Comparison of ENCODE assay signal across 23 cellular contexts in genomic region chr1:184365699-184366098, GRCh38. TPM values are rescaled to one million over a fixed set of nuclear protein-coding genes. Genes with fewer than 3 reads are reported as not detected.
DNase-seq lines count a peak whose midpoint lies in the region; ATAC-seq, FAIRE-seq and TF ChIP-seq lines count a peak whose summit lies in the region.
"Had no signal": no experiment of that assay in that cellular context is flagged by ENCODE, and none has a peak within 500 bp of the region (broad histone marks: within the 10 kb centered on the region; RNA-seq: fewer than 3 reads in every experiment).

No MANE protein-coding gene starts in this region.

- no peaks in the 10 kb centered on the region for H3K36me3 Mint-ChIP-seq in activated CD4-positive, alpha-beta memory T cell treated with anti-CD3 and anti-CD28 coated beads for 36 hours
- H3K36me3 Mint-ChIP-seq: CD14-positive monocyte; CD8-positive, alpha-beta memory T cell had no signal

- no peaks in the 10 kb centered on the region for H3K79me2 ChIP-seq in K562 (ENCODE audit: control insufficient read depth, insufficient read depth, low read length)

- no peak for TF ChIP-seq RAD21 in K562 (CRISPR knock-in tag; conservative IDR thresholded peaks at IDR 0.05 in 1 of 2, IDR thresholded peaks at IDR 0.05 in 1 of 2)

- H3K9me3 Mint-ChIP-seq in activated CD4-positive, alpha-beta memory T cell treated with anti-CD3 and anti-CD28 coated beads for 36 hours = no peaks in the 10 kb centered on the region
- H3K9me3 Mint-ChIP-seq: CD4-positive, alpha-beta T cell; CD8-positive, alpha-beta memory T cell had no signal

- ATAC-seq in K562 = peak; percentile 47; the same call in 1 of the 3 replicates
- ATAC-seq in GM18511 (IDR thresholded peaks at IDR 0.05; ENCODE audit: unreplicated experiment) = no peak
- ATAC-seq in GM21360 (IDR thresholded peaks at IDR 0.05; ENCODE audit: unreplicated experiment) = no peak

- H3K9me1 ChIP-seq in K562 (ENCODE audit: control insufficient read depth, insufficient read depth, low read length) = no peaks in the 10 kb centered on the region

- DNase-seq in GM12892 (ENCODE audit: insufficient read length) (no peak), OCI-M1 (lab: John Stamatoyannopoulos, UW) (peak; percentile 39), K562 (ENCODE audit: extremely low read depth in 1 of 4, low spot score in 3 of 4) (no peak)
- DNase-seq in activated CD4-positive, alpha-beta memory T cell treated with anti-CD3 and anti-CD28 coated beads for 36 hours = no peak
- DNase-seq: CD4-positive, alpha-beta T cell; CD8-positive, alpha-beta memory T cell; DMS 273 treated with DMSO at 0.1 percent for 48 hours; DMS79; EL; GDM1; GOT3; H7; HCEC 1CT had no signal

- no peak overlapping the region for H3K27ac ChIP-seq in K562 (ENCODE audit: extremely low read depth, low read depth, low read length)
- H3K27ac ChIP-seq: 22Rv1; BLaER1 treated with 17β-estradiol and CSF1 and Interleukin-3, amounts not matched to agents 10 nM and 100 nM had no signal

- peaks cover 3% of the 10 kb centered on the region for H3K27me3 Mint-ChIP-seq in activated CD4-positive, alpha-beta memory T cell treated with anti-CD3 and anti-CD28 coated beads for 36 hours

- no peak overlapping the region for H2AFZ ChIP-seq in K562 (ENCODE audit: low read depth, low read length)

- CTCF ChIA-PET in K562 (lab: Yijun Ruan, JAX; ENCODE audit: low intra/inter-chr PET ratio) = no interaction called here
- CTCF ChIA-PET in activated CD4-positive, alpha-beta memory T cell treated with anti-CD3 and anti-CD28 coated beads for 36 hours (lab: Charles Lee) = no interaction called here

- no peaks in the 10 kb centered on the region for H3K4me1 ChIP-seq in K562 (replicated peaks in 1 of 2; ENCODE audit: control insufficient read depth in 2 of 2, insufficient read depth in 2 of 2, low read length in 2 of 2)

- FAIRE-seq in GM12892 (lab: Jason Lieb, UNC) (peak; percentile 30), K562 (lab: Jason Lieb, UNC) (no peak)
- FAIRE-seq: A204.1, D721Med, GM12891, GM19239 had no signal

- no peak overlapping the region for H3K4me2 ChIP-seq in K562 (ENCODE audit: insufficient read depth, low read length)
- H3K4me2 ChIP-seq: BLaER1 treated with 17β-estradiol and CSF1 and Interleukin-3, amounts not matched to agents 10 nM and 100 nM had no signal

- no peak overlapping the region for H3K27ac Mint-ChIP-seq in activated CD4-positive, alpha-beta memory T cell treated with anti-CD3 and anti-CD28 coated beads for 36 hours
- H3K27ac Mint-ChIP-seq: B cell; CD14-positive monocyte; CD4-positive, alpha-beta T cell; CD8-positive, alpha-beta memory T cell had no signal

- in situ Hi-C loops in K562 (cut with MboI) = no loop called here

- no peak overlapping the region for H3K9ac ChIP-seq in K562 (ENCODE audit: insufficient read depth in 1 of 2, low read depth in 2 of 2, low read length in 2 of 2)
- H3K9ac ChIP-seq: BLaER1 treated with 17β-estradiol and CSF1 and Interleukin-3, amounts not matched to agents 10 nM and 100 nM had no signal

- H3K4me3 ChIP-seq in K562 = no peak overlapping the region
- H3K4me3 ChIP-seq: BLaER1 treated with 17β-estradiol and CSF1 and Interleukin-3, amounts not matched to agents 10 nM and 100 nM had no signal

- no peaks in the 10 kb centered on the region for H4K20me1 ChIP-seq in K562 (replicated peaks; ENCODE audit: control insufficient read depth, insufficient read depth, low read length)
- H4K20me1 ChIP-seq: BLaER1 treated with 17β-estradiol and CSF1 and Interleukin-3, amounts not matched to agents 10 nM and 100 nM had no signal

- H3K27me3 ChIP-seq in K562 (ENCODE audit: control insufficient read depth in 2 of 2, insufficient read depth in 2 of 2, low read length in 2 of 2) = peaks cover 7 to 8% of the 10 kb centered on the region in 2 experiments; a peak in 2 of 5 replicates
- H3K27me3 ChIP-seq: BLaER1 treated with 17β-estradiol and CSF1 and Interleukin-3, amounts not matched to agents 10 nM and 100 nM had no signal

- TF ChIP-seq POLR2A in GM12892 (IDR thresholded peaks at IDR 0.05; ENCODE audit: low read depth, low read length) = no peak
- TF ChIP-seq POLR2A in K562 (conservative IDR thresholded peaks at IDR 0.05) = no peak

- no peak for TF ChIP-seq CTCF in K562 (IDR thresholded peaks at IDR 0.05 in 2 of 3, conservative IDR thresholded peaks at IDR 0.05 in 1 of 3; ENCODE audit: insufficient read depth in 2 of 3, low read depth in 1 of 3, low read length in 3 of 3)

- no TSS peak for BruUV-seq in K562 (replicated peaks; lab: Mats Ljungman, UMichigan)

- no peaks in the 10 kb centered on the region for H3K9me3 ChIP-seq in K562 (replicated peaks; ENCODE audit: control insufficient read depth, insufficient read depth, low read depth, low read length)

- WGBS in K562 (ENCODE audit: insufficient coverage, low coverage, missing lambda C conversion rate) = 3% methylated on average over 2 of the region's 2 CpGs

- intact Hi-C loops in K562 (cut with micrococcal nuclease) = no loop called here
- intact Hi-C loops in activated CD4-positive, alpha-beta memory T cell treated with anti-CD3 and anti-CD28 coated beads for 36 hours (cut with micrococcal nuclease) = no loop called here

- POLR2A ChIA-PET in K562 (lab: Yijun Ruan, JAX) = interaction anchor here (0.9 kb wide), 1 partner anchor 16 kb away, joined by 3 read pairs; no protein-coding TSS in a partner anchor
- POLR2A ChIA-PET in activated CD4-positive, alpha-beta memory T cell treated with anti-CD3 and anti-CD28 coated beads for 36 hours (lab: Charles Lee) = no interaction called here

- H3K36me3 ChIP-seq in K562 (ENCODE audit: control insufficient read depth, insufficient read depth, low read length) = no peaks in the 10 kb centered on the region
- H3K36me3 ChIP-seq: BLaER1 treated with 17β-estradiol and CSF1 and Interleukin-3, amounts not matched to agents 10 nM and 100 nM had no signal

- no peak for TF ChIP-seq EP300 in K562 (IDR thresholded peaks at IDR 0.05; ENCODE audit: low read length)

- no peaks in the 10 kb centered on the region for H3K4me1 Mint-ChIP-seq in activated CD4-positive, alpha-beta memory T cell treated with anti-CD3 and anti-CD28 coated beads for 36 hours (ENCODE audit: low read depth)
- H3K4me1 Mint-ChIP-seq: B cell; CD8-positive, alpha-beta memory T cell had no signal

- H3K4me3 Mint-ChIP-seq in activated CD4-positive, alpha-beta memory T cell treated with anti-CD3 and anti-CD28 coated beads for 36 hours = no peak overlapping the region
- H3K4me3 Mint-ChIP-seq: B cell; CD14-positive monocyte; CD4-positive, alpha-beta T cell; CD8-positive, alpha-beta memory T cell had no signal

TF ChIP-seq in K562, 482 proteins besides CTCF, POLR2A, EP300 and RAD21 (continues in another document):
- TF ChIP-seq CEBPG (CRISPR knock-in tag; IDR thresholded peaks at IDR 0.05) (no peak), CEBPG (tag; conservative IDR thresholded peaks at IDR 0.05 in 1 of 2, IDR thresholded peaks at IDR 0.05 in 1 of 2) (peak; percentile 23 to 69; a peak in 3 of 4 replicates)

RNA-seq across cellular contexts. Expression of gene C1orf21, which starts 21.1 kb away (rescaled TPM):
- 2.7 TPM for polyA plus RNA-seq in GM12892 (2012; ENCODE audit: missing spikeins)
- total RNA-seq in K562 (2011; cell fraction: chromatin; rRNA removed; ENCODE audit: low replicate concordance) = not detected in 2 replicates
- not detected in 2 replicates for total RNA-seq in K562 (2011; cell fraction: nucleolus; rRNA removed)
- not detected in 2 replicates for total RNA-seq in K562 (2011; cell fraction: nucleoplasm; rRNA removed)
- total RNA-seq in K562 (2014; rRNA removed) (under 0.01 and 0.04 TPM in 2 replicates), K562 (2014; rRNA removed; fragmentation: Illumina TruSeq; extraction: Trizol) (0.04 and 0.06 TPM in 2 replicates), K562 (2015; rRNA removed; fragmentation: Illumina TruSeq; extraction: Trizol) (0.07 and 0.11 TPM in 2 replicates), K562 (2021) (0.07 and 0.25 TPM in 2 replicates)
- polyA plus RNA-seq in K562 (2011; rRNA removed) (0.04 and 0.31 TPM in 2 replicates), K562 (2014; fragmentation: Illumina TruSeq; extraction: Trizol) (0.28 TPM in 1 of 2 replicates, not detected in the other), K562 (2014; fragmentation: Nextera tagmentation; extraction: Ambion mirVana) (under 1 TPM; 0.14 to 0.15 TPM), K562 (2014; rRNA removed) (0.01 TPM in 1 of 2 replicates, not detected in the other)
- polyA plus RNA-seq in K562 (2011; cell fraction: cytosol; rRNA removed) = 0.04 and 0.09 TPM in 2 replicates
- polyA plus RNA-seq in K562 (2011; cell fraction: nucleus; rRNA removed) = 0.03 and 0.07 TPM in 2 replicates
- polyA plus RNA-seq in K562 (2012) = 0.30 and 0.84 TPM in 2 replicates
- polyA minus RNA-seq in K562 (2011; rRNA and poly(A)+ RNA removed) = 0.18 TPM in 1 of 2 replicates, not detected in the other
- polyA minus RNA-seq in K562 (2011; cell fraction: cytosol; rRNA and poly(A)+ RNA removed) = not detected in 2 replicates
- polyA minus RNA-seq in K562 (2011; cell fraction: nucleus; rRNA and poly(A)+ RNA removed) = not detected in 2 replicates
- total RNA-seq in activated CD4-positive, alpha-beta memory T cell treated with anti-CD3 and anti-CD28 coated beads for 36 hours = 1 to 10 TPM; 1.9 to 2.2 TPM
